ENCODE assay signal across 1 cellular context in the genomic region with DNA sequence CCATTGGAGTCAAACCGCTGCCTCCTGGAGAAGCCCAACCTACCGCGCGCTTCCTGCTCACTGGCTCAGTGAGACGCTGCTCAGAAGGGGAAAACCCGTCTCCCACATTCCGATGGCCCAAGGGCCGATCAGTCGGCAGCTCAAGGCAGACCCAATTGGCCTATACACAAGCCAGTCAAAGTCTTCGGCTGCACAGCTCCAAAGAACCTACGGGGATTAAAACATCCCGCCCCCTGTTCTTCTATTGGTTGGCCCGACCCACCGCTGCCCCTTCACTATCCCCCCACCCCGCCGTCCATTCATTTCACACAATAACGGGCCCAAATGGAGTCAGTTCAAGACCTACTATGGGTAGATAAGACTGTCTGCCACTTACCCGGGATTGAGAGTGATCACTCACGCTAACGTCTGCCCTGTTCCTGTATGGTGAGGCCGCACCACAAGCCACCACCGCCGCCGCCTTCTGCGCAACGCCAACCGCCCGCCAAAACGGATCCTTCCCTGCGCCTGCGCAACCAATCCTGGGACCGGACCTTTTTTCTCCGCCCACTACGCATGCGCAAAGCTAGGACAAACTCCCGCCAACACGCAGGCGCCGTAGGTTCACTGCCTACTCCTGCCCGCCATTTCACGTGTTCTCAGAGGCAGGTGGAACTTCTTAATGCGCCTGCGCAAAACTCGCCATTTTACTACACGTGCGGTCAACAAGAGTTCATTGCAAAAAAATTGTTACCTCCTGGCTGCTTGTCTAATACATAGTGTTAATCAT.
TF ChIP-seq lines count a peak whose summit lies in the region.

A gene (minus strand): TSS at position 491 of the 769 bp plus-strand sequence. CDS start 22,472 bp downstream, outside the sequence.

TF ChIP-seq in HepG2, 621 proteins besides CTCF, POLR2A, EP300 and RAD21 (continued from another document and continues in another):
- TF ChIP-seq, protein P1, sequence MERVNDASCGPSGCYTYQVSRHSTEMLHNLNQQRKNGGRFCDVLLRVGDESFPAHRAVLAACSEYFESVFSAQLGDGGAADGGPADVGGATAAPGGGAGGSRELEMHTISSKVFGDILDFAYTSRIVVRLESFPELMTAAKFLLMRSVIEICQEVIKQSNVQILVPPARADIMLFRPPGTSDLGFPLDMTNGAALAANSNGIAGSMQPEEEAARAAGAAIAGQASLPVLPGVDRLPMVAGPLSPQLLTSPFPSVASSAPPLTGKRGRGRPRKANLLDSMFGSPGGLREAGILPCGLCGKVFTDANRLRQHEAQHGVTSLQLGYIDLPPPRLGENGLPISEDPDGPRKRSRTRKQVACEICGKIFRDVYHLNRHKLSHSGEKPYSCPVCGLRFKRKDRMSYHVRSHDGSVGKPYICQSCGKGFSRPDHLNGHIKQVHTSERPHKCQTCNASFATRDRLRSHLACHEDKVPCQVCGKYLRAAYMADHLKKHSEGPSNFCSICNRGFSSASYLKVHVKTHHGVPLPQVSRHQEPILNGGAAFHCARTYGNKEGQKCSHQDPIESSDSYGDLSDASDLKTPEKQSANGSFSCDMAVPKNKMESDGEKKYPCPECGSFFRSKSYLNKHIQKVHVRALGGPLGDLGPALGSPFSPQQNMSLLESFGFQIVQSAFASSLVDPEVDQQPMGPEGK (CRISPR knock-in tag; IDR thresholded peaks at IDR 0.05), result peak; percentile 28; the same call in 1 of the 2 replicates
- peak; percentile 90 for TF ChIP-seq ZSCAN20 (CRISPR knock-in tag; IDR thresholded peaks at IDR 0.05; ENCODE audit: borderline replicate concordance)
- TF ChIP-seq NCOR1 (IDR thresholded peaks at IDR 0.05; ENCODE audit: borderline replicate concordance, low read length), result no peak
- TF ChIP-seq, protein P2, sequence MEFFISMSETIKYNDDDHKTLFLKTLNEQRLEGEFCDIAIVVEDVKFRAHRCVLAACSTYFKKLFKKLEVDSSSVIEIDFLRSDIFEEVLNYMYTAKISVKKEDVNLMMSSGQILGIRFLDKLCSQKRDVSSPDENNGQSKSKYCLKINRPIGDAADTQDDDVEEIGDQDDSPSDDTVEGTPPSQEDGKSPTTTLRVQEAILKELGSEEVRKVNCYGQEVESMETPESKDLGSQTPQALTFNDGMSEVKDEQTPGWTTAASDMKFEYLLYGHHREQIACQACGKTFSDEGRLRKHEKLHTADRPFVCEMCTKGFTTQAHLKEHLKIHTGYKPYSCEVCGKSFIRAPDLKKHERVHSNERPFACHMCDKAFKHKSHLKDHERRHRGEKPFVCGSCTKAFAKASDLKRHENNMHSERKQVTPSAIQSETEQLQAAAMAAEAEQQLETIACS (CRISPR knock-in tag; IDR thresholded peaks at IDR 0.05), result no peak
- TF ChIP-seq ZNF552 (CRISPR knock-in tag; IDR thresholded peaks at IDR 0.05; ENCODE audit: borderline replicate concordance), result peak; percentile 92
- peak; percentile 96 for TF ChIP-seq ZNF546 (CRISPR knock-in tag; conservative IDR thresholded peaks at IDR 0.05)
- peak; percentile 82 for TF ChIP-seq REPIN1 (CRISPR knock-in tag; IDR thresholded peaks at IDR 0.05; ENCODE audit: borderline replicate concordance, low read depth)
- peak; percentile 93; the same call in 1 of the 2 replicates for TF ChIP-seq SNAI1 (CRISPR knock-in tag; IDR thresholded peaks at IDR 0.05; ENCODE audit: borderline replicate concordance)
- peak; percentile 74 for TF ChIP-seq PHF8 (CRISPR knock-in tag; IDR thresholded peaks at IDR 0.05)
- TF ChIP-seq CHD4 (IDR thresholded peaks at IDR 0.05; ENCODE audit: borderline replicate concordance, low read length), result no peak
- TF ChIP-seq HNRNPL (IDR thresholded peaks at IDR 0.05; ENCODE audit: low read depth, low read length), result 0 out of 2 replicates have a peak, but pooled peaks have one; percentile 26
- TF ChIP-seq, protein P3, sequence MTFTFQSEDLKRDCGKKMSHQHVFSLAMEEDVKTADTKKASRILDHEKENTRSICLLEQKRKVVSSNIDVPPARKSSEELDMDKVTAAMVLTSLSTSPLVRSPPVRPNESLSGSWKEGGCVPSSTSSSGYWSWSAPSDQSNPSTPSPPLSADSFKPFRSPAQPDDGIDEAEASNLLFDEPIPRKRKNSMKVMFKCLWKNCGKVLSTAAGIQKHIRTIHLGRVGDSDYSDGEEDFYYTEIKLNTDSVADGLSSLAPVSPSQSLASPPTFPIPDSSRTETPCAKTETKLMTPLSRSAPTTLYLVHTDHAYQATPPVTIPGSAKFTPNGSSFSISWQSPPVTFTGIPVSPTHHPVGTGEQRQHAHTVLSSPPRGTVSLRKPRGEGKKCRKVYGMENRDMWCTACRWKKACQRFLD (CRISPR knock-in tag; IDR thresholded peaks at IDR 0.05; ENCODE audit: borderline replicate concordance), result peak; percentile 70; the same call in 1 of the 2 replicates
- peak; percentile 82 for TF ChIP-seq NKX3-1 (CRISPR knock-in tag; IDR thresholded peaks at IDR 0.05)
- TF ChIP-seq, protein P4, sequence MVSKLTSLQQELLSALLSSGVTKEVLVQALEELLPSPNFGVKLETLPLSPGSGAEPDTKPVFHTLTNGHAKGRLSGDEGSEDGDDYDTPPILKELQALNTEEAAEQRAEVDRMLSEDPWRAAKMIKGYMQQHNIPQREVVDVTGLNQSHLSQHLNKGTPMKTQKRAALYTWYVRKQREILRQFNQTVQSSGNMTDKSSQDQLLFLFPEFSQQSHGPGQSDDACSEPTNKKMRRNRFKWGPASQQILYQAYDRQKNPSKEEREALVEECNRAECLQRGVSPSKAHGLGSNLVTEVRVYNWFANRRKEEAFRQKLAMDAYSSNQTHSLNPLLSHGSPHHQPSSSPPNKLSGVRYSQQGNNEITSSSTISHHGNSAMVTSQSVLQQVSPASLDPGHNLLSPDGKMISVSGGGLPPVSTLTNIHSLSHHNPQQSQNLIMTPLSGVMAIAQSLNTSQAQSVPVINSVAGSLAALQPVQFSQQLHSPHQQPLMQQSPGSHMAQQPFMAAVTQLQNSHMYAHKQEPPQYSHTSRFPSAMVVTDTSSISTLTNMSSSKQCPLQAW (CRISPR knock-in tag; IDR thresholded peaks at IDR 0.05), result peak; percentile 19; the same call in 1 of the 2 replicates
- TF ChIP-seq, protein P5, sequence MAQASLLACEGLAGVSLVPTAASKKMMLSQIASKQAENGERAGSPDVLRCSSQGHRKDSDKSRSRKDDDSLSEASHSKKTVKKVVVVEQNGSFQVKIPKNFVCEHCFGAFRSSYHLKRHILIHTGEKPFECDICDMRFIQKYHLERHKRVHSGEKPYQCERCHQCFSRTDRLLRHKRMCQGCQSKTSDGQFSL (CRISPR knock-in tag; IDR thresholded peaks at IDR 0.05), result peak; percentile 75
- TF ChIP-seq, protein P6, sequence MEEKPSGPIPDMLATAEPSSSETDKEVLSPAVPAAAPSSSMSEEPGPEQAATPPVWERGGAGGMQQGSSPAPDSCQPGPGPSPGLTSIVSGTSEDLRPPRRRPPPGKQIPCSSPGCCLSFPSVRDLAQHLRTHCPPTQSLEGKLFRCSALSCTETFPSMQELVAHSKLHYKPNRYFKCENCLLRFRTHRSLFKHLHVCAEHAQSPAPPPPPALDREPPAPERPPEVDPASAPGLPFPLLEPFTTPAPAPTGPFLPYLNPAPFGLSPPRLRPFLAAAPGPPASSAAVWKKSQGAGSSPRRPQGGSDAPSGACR (CRISPR knock-in tag; IDR thresholded peaks at IDR 0.05), result no peak
- TF ChIP-seq SIX4 (CRISPR knock-in tag; IDR thresholded peaks at IDR 0.05), result no peak
- TF ChIP-seq DMAP1 (CRISPR knock-in tag; IDR thresholded peaks at IDR 0.05), result peak; percentile 51; the same call in 1 of the 2 replicates
- peak; percentile 19; the same call in 1 of the 2 replicates for TF ChIP-seq ERF (CRISPR knock-in tag; IDR thresholded peaks at IDR 0.05)
- TF ChIP-seq RXRA (CRISPR knock-in tag; IDR thresholded peaks at IDR 0.05), result 0 out of 2 replicates have a peak, but pooled peaks have one; percentile 25
- TF ChIP-seq, protein P7, sequence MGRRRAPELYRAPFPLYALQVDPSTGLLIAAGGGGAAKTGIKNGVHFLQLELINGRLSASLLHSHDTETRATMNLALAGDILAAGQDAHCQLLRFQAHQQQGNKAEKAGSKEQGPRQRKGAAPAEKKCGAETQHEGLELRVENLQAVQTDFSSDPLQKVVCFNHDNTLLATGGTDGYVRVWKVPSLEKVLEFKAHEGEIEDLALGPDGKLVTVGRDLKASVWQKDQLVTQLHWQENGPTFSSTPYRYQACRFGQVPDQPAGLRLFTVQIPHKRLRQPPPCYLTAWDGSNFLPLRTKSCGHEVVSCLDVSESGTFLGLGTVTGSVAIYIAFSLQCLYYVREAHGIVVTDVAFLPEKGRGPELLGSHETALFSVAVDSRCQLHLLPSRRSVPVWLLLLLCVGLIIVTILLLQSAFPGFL (CRISPR knock-in tag; IDR thresholded peaks at IDR 0.05), result no peak
- TF ChIP-seq NCOA2 (CRISPR knock-in tag; IDR thresholded peaks at IDR 0.05), result peak; percentile 37
- TF ChIP-seq ZFP37 (CRISPR knock-in tag; IDR thresholded peaks at IDR 0.05; ENCODE audit: borderline replicate concordance), result peak; percentile 75; the same call in 1 of the 2 replicates
- TF ChIP-seq RARA (CRISPR knock-in tag; IDR thresholded peaks at IDR 0.05), result peak; percentile 49; the same call in 1 of the 2 replicates
- TF ChIP-seq, protein P8, sequence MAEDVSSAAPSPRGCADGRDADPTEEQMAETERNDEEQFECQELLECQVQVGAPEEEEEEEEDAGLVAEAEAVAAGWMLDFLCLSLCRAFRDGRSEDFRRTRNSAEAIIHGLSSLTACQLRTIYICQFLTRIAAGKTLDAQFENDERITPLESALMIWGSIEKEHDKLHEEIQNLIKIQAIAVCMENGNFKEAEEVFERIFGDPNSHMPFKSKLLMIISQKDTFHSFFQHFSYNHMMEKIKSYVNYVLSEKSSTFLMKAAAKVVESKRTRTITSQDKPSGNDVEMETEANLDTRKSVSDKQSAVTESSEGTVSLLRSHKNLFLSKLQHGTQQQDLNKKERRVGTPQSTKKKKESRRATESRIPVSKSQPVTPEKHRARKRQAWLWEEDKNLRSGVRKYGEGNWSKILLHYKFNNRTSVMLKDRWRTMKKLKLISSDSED (CRISPR knock-in tag; IDR thresholded peaks at IDR 0.05), result no peak
- TF ChIP-seq, protein P9, sequence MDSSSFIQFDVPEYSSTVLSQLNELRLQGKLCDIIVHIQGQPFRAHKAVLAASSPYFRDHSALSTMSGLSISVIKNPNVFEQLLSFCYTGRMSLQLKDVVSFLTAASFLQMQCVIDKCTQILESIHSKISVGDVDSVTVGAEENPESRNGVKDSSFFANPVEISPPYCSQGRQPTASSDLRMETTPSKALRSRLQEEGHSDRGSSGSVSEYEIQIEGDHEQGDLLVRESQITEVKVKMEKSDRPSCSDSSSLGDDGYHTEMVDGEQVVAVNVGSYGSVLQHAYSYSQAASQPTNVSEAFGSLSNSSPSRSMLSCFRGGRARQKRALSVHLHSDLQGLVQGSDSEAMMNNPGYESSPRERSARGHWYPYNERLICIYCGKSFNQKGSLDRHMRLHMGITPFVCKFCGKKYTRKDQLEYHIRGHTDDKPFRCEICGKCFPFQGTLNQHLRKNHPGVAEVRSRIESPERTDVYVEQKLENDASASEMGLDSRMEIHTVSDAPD (CRISPR knock-in tag; IDR thresholded peaks at IDR 0.05), result 0 out of 2 replicates have a peak, but pooled peaks have one; percentile 24
- TF ChIP-seq FOXO1 (CRISPR knock-in tag; IDR thresholded peaks at IDR 0.05), result no peak; the same call in 1 of the 2 replicates
- peak; percentile 75; the same call in 1 of the 2 replicates for TF ChIP-seq ZNF776 (CRISPR knock-in tag; IDR thresholded peaks at IDR 0.05)
- no peak for TF ChIP-seq ZSCAN22 (CRISPR knock-in tag; IDR thresholded peaks at IDR 0.05)
- no peak for TF ChIP-seq ZNF33B (CRISPR knock-in tag; IDR thresholded peaks at IDR 0.05)
- TF ChIP-seq ZNF496 (CRISPR knock-in tag; IDR thresholded peaks at IDR 0.05; ENCODE audit: insufficient replicate concordance), result no peak
- 0 out of 2 replicates have a peak, but pooled peaks have one; percentile 44 for TF ChIP-seq ZFP1 (CRISPR knock-in tag; IDR thresholded peaks at IDR 0.05)
- TF ChIP-seq, protein P10, sequence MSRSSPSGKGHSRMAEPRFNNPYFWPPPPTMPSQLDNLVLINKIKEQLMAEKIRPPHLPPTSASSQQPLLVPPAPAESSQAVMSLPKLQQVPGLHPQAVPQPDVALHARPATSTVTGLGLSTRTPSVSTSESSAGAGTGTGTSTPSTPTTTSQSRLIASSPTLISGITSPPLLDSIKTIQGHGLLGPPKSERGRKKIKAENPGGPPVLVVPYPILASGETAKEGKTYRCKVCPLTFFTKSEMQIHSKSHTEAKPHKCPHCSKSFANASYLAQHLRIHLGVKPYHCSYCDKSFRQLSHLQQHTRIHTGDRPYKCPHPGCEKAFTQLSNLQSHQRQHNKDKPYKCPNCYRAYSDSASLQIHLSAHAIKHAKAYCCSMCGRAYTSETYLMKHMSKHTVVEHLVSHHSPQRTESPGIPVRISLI (CRISPR knock-in tag; IDR thresholded peaks at IDR 0.05; ENCODE audit: borderline replicate concordance), result peak; percentile 7; the same call in 1 of the 2 replicates
- peak; percentile 49 for TF ChIP-seq THAP11 (CRISPR knock-in tag; IDR thresholded peaks at IDR 0.05)
- peak; percentile 92; the same call in 1 of the 2 replicates for TF ChIP-seq BRCA1 (CRISPR knock-in tag; IDR thresholded peaks at IDR 0.05)
- TF ChIP-seq, protein P11, sequence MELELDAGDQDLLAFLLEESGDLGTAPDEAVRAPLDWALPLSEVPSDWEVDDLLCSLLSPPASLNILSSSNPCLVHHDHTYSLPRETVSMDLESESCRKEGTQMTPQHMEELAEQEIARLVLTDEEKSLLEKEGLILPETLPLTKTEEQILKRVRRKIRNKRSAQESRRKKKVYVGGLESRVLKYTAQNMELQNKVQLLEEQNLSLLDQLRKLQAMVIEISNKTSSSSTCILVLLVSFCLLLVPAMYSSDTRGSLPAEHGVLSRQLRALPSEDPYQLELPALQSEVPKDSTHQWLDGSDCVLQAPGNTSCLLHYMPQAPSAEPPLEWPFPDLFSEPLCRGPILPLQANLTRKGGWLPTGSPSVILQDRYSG (CRISPR knock-in tag; IDR thresholded peaks at IDR 0.05), result no peak
- peak; percentile 85 for TF ChIP-seq BHLHE40 (IDR thresholded peaks at IDR 0.05; ENCODE audit: low read length)
- TF ChIP-seq, protein P12, sequence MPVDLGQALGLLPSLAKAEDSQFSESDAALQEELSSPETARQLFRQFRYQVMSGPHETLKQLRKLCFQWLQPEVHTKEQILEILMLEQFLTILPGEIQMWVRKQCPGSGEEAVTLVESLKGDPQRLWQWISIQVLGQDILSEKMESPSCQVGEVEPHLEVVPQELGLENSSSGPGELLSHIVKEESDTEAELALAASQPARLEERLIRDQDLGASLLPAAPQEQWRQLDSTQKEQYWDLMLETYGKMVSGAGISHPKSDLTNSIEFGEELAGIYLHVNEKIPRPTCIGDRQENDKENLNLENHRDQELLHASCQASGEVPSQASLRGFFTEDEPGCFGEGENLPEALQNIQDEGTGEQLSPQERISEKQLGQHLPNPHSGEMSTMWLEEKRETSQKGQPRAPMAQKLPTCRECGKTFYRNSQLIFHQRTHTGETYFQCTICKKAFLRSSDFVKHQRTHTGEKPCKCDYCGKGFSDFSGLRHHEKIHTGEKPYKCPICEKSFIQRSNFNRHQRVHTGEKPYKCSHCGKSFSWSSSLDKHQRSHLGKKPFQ (CRISPR knock-in tag; IDR thresholded peaks at IDR 0.05; ENCODE audit: insufficient replicate concordance), result no peak
